1 cellular context compared by ENCODE assay signal in genomic region chr9:119609277-119609971, GRCh38.
TF ChIP-seq lines count a peak whose summit lies in the region.

No MANE protein-coding gene starts in this region.

TF ChIP-seq in HepG2, 621 proteins besides CTCF, POLR2A, EP300 and RAD21 (continued from another document):
- TF ChIP-seq ZNF790 (CRISPR knock-in tag; IDR thresholded peaks at IDR 0.05; ENCODE audit: borderline replicate concordance): no peak
- no peak for TF ChIP-seq ZNF432 (CRISPR knock-in tag; IDR thresholded peaks at IDR 0.05; ENCODE audit: borderline replicate concordance)
- no peak for TF ChIP-seq SNAI1 (CRISPR knock-in tag; IDR thresholded peaks at IDR 0.05; ENCODE audit: borderline replicate concordance)
- TF ChIP-seq ZFAT (CRISPR knock-in tag; conservative IDR thresholded peaks at IDR 0.05): no peak
- TF ChIP-seq MLLT10 (CRISPR knock-in tag; IDR thresholded peaks at IDR 0.05): no peak
- peak; percentile 84 for TF ChIP-seq HNRNPK (IDR thresholded peaks at IDR 0.05; ENCODE audit: low read depth, low read length, poor library complexity, severe bottlenecking)
